ENCODE assay signal across 24 cellular contexts in genomic region chr11:77172666-77172982, GRCh38. TPM values are rescaled to one million over a fixed set of nuclear protein-coding genes. Genes with fewer than 3 reads are reported as not detected.
A peak's percentile ranks its signal among the peaks of the same experiment; 100 is the strongest.
DNase-seq lines count a peak whose midpoint lies in the region; ATAC-seq and TF ChIP-seq lines count a peak whose summit lies in the region.
"Had no signal": no experiment of that assay in that cellular context is flagged by ENCODE, and none has a peak within 500 bp of the region (broad histone marks: within the 10 kb centered on the region; RNA-seq: fewer than 3 reads in every experiment).

No MANE protein-coding gene starts in this region.

- peak overlapping the region; percentile 31 for H2BK5ac ChIP-seq in neuronal stem cell (ENCODE audit: low read length)

- no peak overlapping the region for H4K8ac ChIP-seq in neuronal stem cell (ENCODE audit: low read depth, low read length)

- no peaks in the 10 kb centered on the region for H3K9me3 ChIP-seq in left ventricle myocardium inferior (replicated peaks)
- H3K9me3 ChIP-seq in neuronal stem cell (replicated peaks in 1 of 2; ENCODE audit: control insufficient read depth in 2 of 2, insufficient read depth in 1 of 2, low read depth in 1 of 2, low read length in 2 of 2), result no peaks in the 10 kb centered on the region
- no peaks in the 10 kb centered on the region for H3K9me3 ChIP-seq in body of pancreas
- H3K9me3 ChIP-seq: A549, HAP-1, uterus had no signal

- H3K4ac ChIP-seq in neuronal stem cell (ENCODE audit: low read length), result no peak overlapping the region

- DNase-seq in Right ventricle myocardium inferior (ENCODE audit: missing footprints), result peak; percentile 64
- DNase-seq in left ventricle myocardium inferior, result no peak
- peak; percentile 66 for DNase-seq in UCSD-AML1 (lab: John Stamatoyannopoulos, UW; ENCODE audit: unreplicated experiment)
- peak; percentile 36 for DNase-seq in left ventricle myocardium superior
- no peak for DNase-seq in neuronal stem cell (ENCODE audit: low spot score)
- no peak for DNase-seq in HT-29 (ENCODE audit: low spot score)
- no peak for DNase-seq in body of pancreas
- no peak for DNase-seq in stimulated activated CD4-positive, alpha-beta T cell treated with anti-CD3 and anti-CD28 coated beads, Interleukin-4, amount 100 ng/mL, for 4 hours
- DNase-seq: activated CD4-positive, alpha-beta T cell treated with anti-CD3 and anti-CD28 coated beads, Interleukin-2, amount 50 U/mL, for 1 hour; activated naive CD4-positive, alpha-beta T cell treated with anti-CD3 and anti-CD28 coated beads, Interleukin-2, amount 50 U/mL, for 16 hours; amygdala; DMS53; NCI-H1105 treated with DMSO at 0.1 percent for 48 hours; NCI-H510A treated with DMSO at 0.1 percent for 48 hours; occipital lobe; small intestine; stimulated activated CD4-positive, alpha-beta T cell treated with anti-CD3 and anti-CD28 coated beads, Interleukin-4, amount 100 ng/mL, for 1 hour; stimulated activated naive CD4-positive, alpha-beta T cell; T-helper 17 cell; uterus had no signal

- no peaks in the 10 kb centered on the region for H3K36me3 ChIP-seq in left ventricle myocardium inferior
- no peaks in the 10 kb centered on the region for H3K36me3 ChIP-seq in neuronal stem cell (replicated peaks in 1 of 2; ENCODE audit: control insufficient read depth in 2 of 2, insufficient read depth in 2 of 2, low read length in 2 of 2)
- H3K36me3 ChIP-seq in body of pancreas (replicated peaks in 1 of 2; ENCODE audit: insufficient read depth in 1 of 2, low read depth in 2 of 2), result no peaks in the 10 kb centered on the region
- H3K36me3 ChIP-seq: cardiac muscle cell, HAP-1, uterus had no signal

- H3K4me3 ChIP-seq in left ventricle myocardium inferior, result no peak overlapping the region
- no peak overlapping the region for H3K4me3 ChIP-seq in neuronal stem cell (ENCODE audit: low read length in 2 of 2)
- no peak overlapping the region for H3K4me3 ChIP-seq in body of pancreas
- H3K4me3 ChIP-seq: A549, cardiac muscle cell, HAP-1, uterus had no signal

- no peak for TF ChIP-seq POLR2A in body of pancreas (IDR thresholded peaks at IDR 0.05)

- no peak for ATAC-seq in Right ventricle myocardium inferior
- no peak for ATAC-seq in left ventricle myocardium superior
- ATAC-seq in body of pancreas, result no peak
- ATAC-seq: A549, T-helper 17 cell had no signal

- no peak overlapping the region for H2AFZ ChIP-seq in neuronal stem cell (ENCODE audit: low read length)

- no peak overlapping the region for H3K9ac ChIP-seq in neuronal stem cell (ENCODE audit: low read depth, low read length, poor library complexity)

- H3K79me1 ChIP-seq in neuronal stem cell (ENCODE audit: low read depth, low read length), result no peaks in the 10 kb centered on the region

- no peak overlapping the region for H2BK120ac ChIP-seq in neuronal stem cell (ENCODE audit: low read depth, low read length)

- H3K27me3 ChIP-seq in left ventricle myocardium inferior (ENCODE audit: low read depth) (no peaks in the 10 kb centered on the region), neuronal stem cell (ENCODE audit: control insufficient read depth in 3 of 3, insufficient read depth in 3 of 3, low read depth in 1 of 3, low read length in 3 of 3) (no peaks in the 10 kb centered on the region), body of pancreas (no peaks in the 10 kb centered on the region)
- H3K27me3 ChIP-seq: cardiac muscle cell, uterus had no signal

- intact Hi-C loops in Right ventricle myocardium inferior (cut with DNase I) (no loop called here), left ventricle myocardium inferior (cut with micrococcal nuclease) (no loop called here), left ventricle myocardium superior (cut with micrococcal nuclease) (no loop called here), body of pancreas (cut with DNase I) (no loop called here)

- TF ChIP-seq CTCF in left ventricle myocardium inferior (IDR thresholded peaks at IDR 0.05; ENCODE audit: borderline replicate concordance) (no peak), body of pancreas (IDR thresholded peaks at IDR 0.05) (no peak)

- H3K4me2 ChIP-seq in neuronal stem cell (ENCODE audit: insufficient read depth, low read length, poor library complexity, severe bottlenecking), result no peak overlapping the region
- H3K4me2 ChIP-seq: A549 had no signal

- peak overlapping the region; percentile 13 for H2AK5ac ChIP-seq in neuronal stem cell (ENCODE audit: low read depth, low read length)

- H4K91ac ChIP-seq in neuronal stem cell (ENCODE audit: low read depth, low read length, poor library complexity), result no peak overlapping the region

- no peak overlapping the region for H3K14ac ChIP-seq in neuronal stem cell (ENCODE audit: low read length)

- WGBS in neuronal stem cell (ENCODE audit: extremely low coverage in 2 of 2, insufficient read length in 2 of 2, insufficient replicate concordance in 1 of 2), 2 donors, result no CpG with 5 or more reads among the region's 16 CpGs
- WGBS in body of pancreas, 2 donors, result 86 to 87% methylated on average over 11 to 16 of the region's 16 CpGs

- H3K18ac ChIP-seq in neuronal stem cell (ENCODE audit: low read length), result peak overlapping the region; percentile 69

- peak overlapping the region; percentile 87 for H2BK15ac ChIP-seq in neuronal stem cell (ENCODE audit: low read length)

- H3K23ac ChIP-seq in neuronal stem cell (ENCODE audit: low read depth, low read length, poor library complexity), result no peak overlapping the region

- H3K27ac ChIP-seq in left ventricle myocardium inferior (replicated peaks) (no peak overlapping the region), neuronal stem cell (replicated peaks; ENCODE audit: low read length) (no peak overlapping the region), body of pancreas (no peak overlapping the region)
- H3K27ac ChIP-seq: A549, cardiac muscle cell, uterus, VCaP had no signal

- H3K4me1 ChIP-seq in left ventricle myocardium inferior, result no peaks in the 10 kb centered on the region
- H3K4me1 ChIP-seq in neuronal stem cell (ENCODE audit: control insufficient read depth in 2 of 2, insufficient read depth in 1 of 2, low read depth in 1 of 2, low read length in 2 of 2), result peaks cover 39% of the 10 kb centered on the region in 2 donors
- no peaks in the 10 kb centered on the region for H3K4me1 ChIP-seq in body of pancreas
- H3K4me1 ChIP-seq: A549, uterus had no signal

- peak overlapping the region; percentile 47 for H2BK12ac ChIP-seq in neuronal stem cell (ENCODE audit: low read length)

RNA-seq across cellular contexts. Expression of gene MYO7A, which starts 44.6 kb away (rescaled TPM):
- total RNA-seq in Right ventricle myocardium inferior (7.0 TPM), left ventricle myocardium inferior (3.2 TPM), left ventricle myocardium superior (4.6 TPM), body of pancreas (10 to 100 TPM; 10.4 to 12.9 TPM)
- 0.71 TPM for polyA plus RNA-seq in neuronal stem cell (2013, experiment 1 of 2)
- polyA plus RNA-seq in neuronal stem cell (2013, experiment 2 of 2), result 0.60 TPM
- total RNA-seq in HT-29 (2014; rRNA removed; shearing (Covaris generic)), result 1.9 and 2.3 TPM in 2 replicates

Comparison
In these comparisons a context has a peak if more than half of its experiments do, and no peak if none do; other contexts are left out.
1. DNase-seq: peak in Right ventricle myocardium inferior (single experiment), UCSD-AML1 (single experiment) and left ventricle myocardium superior (single experiment); none in left ventricle myocardium inferior (single experiment), neuronal stem cell (single experiment), HT-29 (single experiment), body of pancreas (0 of 4) and stimulated activated CD4-positive, alpha-beta T cell treated with anti-CD3 and anti-CD28 coated beads, Interleukin-4, amount 100 ng/mL, for 4 hours (0 of 2).